In genomic region chr7:151342811-151343210, GRCh38 we compare ENCODE assay signal across 8 cellular contexts. TPM values are rescaled to one million over a fixed set of nuclear protein-coding genes. Genes with fewer than 3 reads are reported as not detected.
DNase-seq lines count a peak whose midpoint lies in the region; ATAC-seq, FAIRE-seq and TF ChIP-seq lines count a peak whose summit lies in the region.

No MANE protein-coding gene starts in this region.

- DNase-seq in Calu3 = peak; percentile 7
- no peak for DNase-seq in MM.1S
- no peak for DNase-seq in coronary artery (ENCODE audit: low spot score)
- no peak for DNase-seq in pancreas
- DNase-seq in COLO668 (lab: John Stamatoyannopoulos, UW; ENCODE audit: unreplicated experiment) = no peak
- DNase-seq in HuH-7.5 (ENCODE audit: low spot score) = no peak
- no peak for DNase-seq in NCI-H2107 (lab: John Stamatoyannopoulos, UW)
- DNase-seq in NCI-H69 (lab: John Stamatoyannopoulos, UW) = no peak

- H3K4me1 Mint-ChIP-seq in Calu3 (ENCODE audit: low read depth, unreplicated experiment) = peaks cover 14% of the 10 kb centered on the region

- no peak overlapping the region; the same call in 1 of the 2 replicates for H3K9ac ChIP-seq in MM.1S (ENCODE audit: low read length)

- no peaks in the 10 kb centered on the region for H3K9me3 Mint-ChIP-seq in Calu3 (ENCODE audit: low read depth, unreplicated experiment)

- H3K9me3 ChIP-seq in MM.1S (replicated peaks; ENCODE audit: insufficient read depth, low read length) (no peaks in the 10 kb centered on the region), pancreas (no peaks in the 10 kb centered on the region)

- H3K36me3 ChIP-seq in MM.1S (replicated peaks; ENCODE audit: insufficient read depth, low read length) = 0 out of 2 replicates have a peak, but pooled peaks cover 4% of the 10 kb centered on the region
- peaks cover 0 to 16% (median 0%) of the 10 kb centered on the region in 3 donors for H3K36me3 ChIP-seq in pancreas

- H3K27me3 Mint-ChIP-seq in Calu3 (ENCODE audit: unreplicated experiment) = no peaks in the 10 kb centered on the region

- CTCF ChIA-PET in Calu3 (lab: Charles Lee) = interaction anchor here (1.7 kb wide), 2 partner anchors 28 to 33 kb away, joined by 4 to 7 read pairs; no protein-coding TSS in a partner anchor

- no TSS peak for BruUV-seq in Calu3 (replicated peaks; lab: Mats Ljungman, UMichigan)

- ATAC-seq in pancreas = no peak

- H2AFZ ChIP-seq in MM.1S (ENCODE audit: low read length) = no peak overlapping the region

- TF ChIP-seq CTCF in Calu3 (IDR thresholded peaks at IDR 0.05; ENCODE audit: unreplicated experiment) (no peak), MM.1S (IDR thresholded peaks at IDR 0.05; ENCODE audit: low read length) (no peak), coronary artery (IDR thresholded peaks at IDR 0.05) (no peak), pancreas (IDR thresholded peaks at IDR 0.05) (no peak)

- H3K4me1 ChIP-seq in MM.1S (ENCODE audit: low read length) = peaks cover 19% of the 10 kb centered on the region
- peaks cover 0 to 18% (median 6%) of the 10 kb centered on the region in 3 donors for H3K4me1 ChIP-seq in pancreas

- no peak overlapping the region for H3K27ac Mint-ChIP-seq in Calu3 (ENCODE audit: unreplicated experiment)

- H4K20me1 ChIP-seq in MM.1S (ENCODE audit: insufficient read depth, low read length) = no peaks in the 10 kb centered on the region

- H3K27ac ChIP-seq in MM.1S (ENCODE audit: low read length) (peak overlapping the region; percentile 24; the same call in 1 of the 2 replicates), coronary artery (no peak overlapping the region), pancreas (no peak overlapping the region)

- H3K36me3 Mint-ChIP-seq in Calu3 (ENCODE audit: insufficient read depth, unreplicated experiment) = peaks cover 32% of the 10 kb centered on the region

- FAIRE-seq in pancreas (lab: Jason Lieb, UNC) = no peak

- no peaks in the 10 kb centered on the region for H3K9me2 ChIP-seq in MM.1S (replicated peaks; ENCODE audit: insufficient read depth, low read length)

- H3K27me3 ChIP-seq in MM.1S (replicated peaks; ENCODE audit: insufficient read depth, low read length) (no peaks in the 10 kb centered on the region), pancreas (no peaks in the 10 kb centered on the region)

- H3K4me2 ChIP-seq in MM.1S (ENCODE audit: low read depth, low read length) = peak overlapping the region; percentile 67

- intact Hi-C loops in Calu3 (cut with micrococcal nuclease; ENCODE audit: unreplicated experiment) (no loop called here), pancreas (cut with DNase I) (no loop called here)

- H3K4me3 Mint-ChIP-seq in Calu3 (ENCODE audit: low read depth, unreplicated experiment) = peak overlapping the region; percentile 70

- peaks cover 4% of the 10 kb centered on the region for H3K79me2 ChIP-seq in MM.1S (ENCODE audit: low read length)

- H3K4me3 ChIP-seq in MM.1S (ENCODE audit: low read length) (peak overlapping the region; percentile 68), coronary artery (peak overlapping the region; percentile 99), pancreas (peak overlapping the region; percentile 82 to 96 (median 89))

- 30 to 41% methylated on average over 8 of the region's 8 CpGs for WGBS in pancreas, 2 donors

- H3F3A ChIP-seq in MM.1S (ENCODE audit: insufficient read depth, low read length) = peaks cover 34% of the 10 kb centered on the region

RNA-seq across cellular contexts. Expression of gene NUB1, which starts 1.2 kb away (rescaled TPM):
- total RNA-seq in Calu3 (2022) (56.2 and 69.2 TPM in 2 replicates), pancreas (10 to 100 TPM; 23.1 to 30.6 (median 24.0) TPM)
- polyA plus RNA-seq in pancreas = 10 to 100 TPM; 19.5 to 23.6 TPM
